In genomic region chr22:26589845-26590524, GRCh38 we compare ENCODE assay signal across 8 cellular contexts. TPM values are rescaled to one million over a fixed set of nuclear protein-coding genes. Genes with fewer than 3 reads are reported as not detected.
DNase-seq lines count a peak whose midpoint lies in the region; ATAC-seq and TF ChIP-seq lines count a peak whose summit lies in the region.

TSS of gene TPST2 (minus strand) at chr22:26590132. CDS start at chr22:26541630, 48,502 bp downstream.

- 3% methylated on average over 69 of the region's 69 CpGs for WGBS in HUES64

- peak within 1 kb of the TSS; percentile 62 for H3K9ac ChIP-seq in HUES64 (ENCODE audit: low read depth, low read length)

- no peaks in the 10 kb centered on the region for H3K27me3 ChIP-seq in HUES64 (ENCODE audit: insufficient read depth, low read length)
- H3K27me3 ChIP-seq in osteoblast (ENCODE audit: insufficient read depth, low read length) = peaks cover 10% of the 10 kb centered on the region

- no peaks in the 10 kb centered on the region for H3K36me3 Mint-ChIP-seq in activated naive CD4-positive, alpha-beta T cell treated with anti-CD3 and anti-CD28 coated beads, Interleukin-2, amount 50 U/mL, for 24 hours

- peaks cover 23% of the 10 kb centered on the region for H4K20me1 ChIP-seq in osteoblast (ENCODE audit: insufficient read depth, low read length)

- peak within 1 kb of the TSS; percentile 25; the same call in 1 of the 2 replicates for H3K27ac ChIP-seq in HUES64 (ENCODE audit: low read depth, low read length)
- peak within 1 kb of the TSS; percentile 91 for H3K27ac ChIP-seq in osteoblast (ENCODE audit: low read depth, low read length)
- peak within 1 kb of the TSS; percentile 69 for H3K27ac ChIP-seq in temporal lobe (ENCODE audit: low read depth, low read length)

- peak within 1 kb of the TSS; percentile 94 for H2AFZ ChIP-seq in osteoblast (ENCODE audit: low read length)

- H3K4me1 Mint-ChIP-seq in activated naive CD4-positive, alpha-beta T cell treated with anti-CD3 and anti-CD28 coated beads, Interleukin-2, amount 50 U/mL, for 24 hours = peaks cover 59% of the 10 kb centered on the region

- peak within 1 kb of the TSS; percentile 86 for H3K4me3 Mint-ChIP-seq in activated naive CD4-positive, alpha-beta T cell treated with anti-CD3 and anti-CD28 coated beads, Interleukin-2, amount 50 U/mL, for 24 hours

- TF ChIP-seq CTCF in osteoblast (IDR thresholded peaks at IDR 0.05; ENCODE audit: extremely low read depth, low read depth, low read length) = no peak

- H3K4me1 ChIP-seq in HUES64 (ENCODE audit: insufficient read depth, low read length) (peaks cover 6% of the 10 kb centered on the region; the same call in 1 of the 2 replicates), osteoblast (ENCODE audit: insufficient read depth, low read length) (peaks cover 24% of the 10 kb centered on the region)

- H3K27ac Mint-ChIP-seq in activated naive CD4-positive, alpha-beta T cell treated with anti-CD3 and anti-CD28 coated beads, Interleukin-2, amount 50 U/mL, for 24 hours = peak within 1 kb of the TSS; percentile 68

- DNase-seq in COLO829 (ENCODE audit: low spot score) (peak; percentile 67), SK-N-DZ (ENCODE audit: low spot score) (peak; percentile 59), glomerular visceral epithelial cell (ENCODE audit: extremely low spot score) (peak; percentile 81), osteoblast (ENCODE audit: insufficient read length, low spot score, missing footprints) (peak; percentile 98)

- H3K4me2 ChIP-seq in osteoblast (ENCODE audit: insufficient read depth, low read length) = peak within 1 kb of the TSS; percentile 98

- no peaks in the 10 kb centered on the region for H3K27me3 Mint-ChIP-seq in activated naive CD4-positive, alpha-beta T cell treated with anti-CD3 and anti-CD28 coated beads, Interleukin-2, amount 50 U/mL, for 24 hours

- peaks cover 45% of the 10 kb centered on the region for H3K79me2 ChIP-seq in osteoblast (ENCODE audit: insufficient read depth, low read length)

- H3K36me3 ChIP-seq in HUES64 (ENCODE audit: insufficient read depth, low read length) = peaks cover 10% of the 10 kb centered on the region
- peaks cover 6% of the 10 kb centered on the region for H3K36me3 ChIP-seq in osteoblast (ENCODE audit: insufficient read depth, low read length)

- H3K9me3 ChIP-seq in HUES64 (ENCODE audit: insufficient read depth, low read depth, low read length) (no peaks in the 10 kb centered on the region; the same call in 1 of the 2 replicates), osteoblast (ENCODE audit: low read depth, low read length) (no peaks in the 10 kb centered on the region)

- no peaks in the 10 kb centered on the region for H3K9me3 Mint-ChIP-seq in activated naive CD4-positive, alpha-beta T cell treated with anti-CD3 and anti-CD28 coated beads, Interleukin-2, amount 50 U/mL, for 24 hours

- peak within 1 kb of the TSS; percentile 78 for H3K4me3 ChIP-seq in HUES64 (ENCODE audit: low read length)
- H3K4me3 ChIP-seq in osteoblast (ENCODE audit: insufficient read depth, low read length) = peak within 1 kb of the TSS; percentile 91

- ATAC-seq in GM21367 (IDR thresholded peaks at IDR 0.05; ENCODE audit: unreplicated experiment) = peak; percentile 57

RNA-seq across cellular contexts. Expression of gene TPST2, which starts in this region (rescaled TPM):
- polyA plus RNA-seq in HUES64 (2013, experiment 1 of 2) = 34.5 TPM
- 35.2 TPM for polyA plus RNA-seq in HUES64 (2013, experiment 2 of 2)
- polyA plus RNA-seq in SK-N-DZ (2014; cell fraction: cytosol; rRNA removed) = 22.5 and 24.2 TPM in 2 replicates
- 16.5 and 17.6 TPM in 2 replicates for polyA plus RNA-seq in SK-N-DZ (2014; cell fraction: nucleus; rRNA removed)
- 98.4 and 100 TPM in 2 replicates for total RNA-seq in osteoblast
- total RNA-seq in temporal lobe = 3.4 TPM

Comparison
In these comparisons a context has a peak if more than half of its experiments do, and no peak if none do; other contexts are left out.
1. Peak in every context shown above with its lines: DNase-seq, ATAC-seq, H3K4me3 ChIP-seq and H3K27ac ChIP-seq.
2. RNA of gene TPST2 (total RNA-seq): 98.4 to 100 TPM in osteoblast; 3.4 TPM in temporal lobe (single experiment); every median in the first group is over 10 times any median in the second.
3. H3K27ac ChIP-seq: peak in every context shown above with its lines; median percentile 91 in osteoblast; 69 in temporal lobe; 25 in HUES64.